ENCODE assay signal across 1 cellular context in genomic region chr1:40699787-40700186, GRCh38.
TF ChIP-seq lines count a peak whose summit lies in the region.

No MANE protein-coding gene starts in this region.

TF ChIP-seq in GM12878, 131 proteins besides CTCF, POLR2A, EP300 and RAD21 (continued from another document and continues in another):
- TF ChIP-seq CEBPZ (IDR thresholded peaks at IDR 0.05; ENCODE audit: low read depth, low read length) (no peak), STAT3 (IDR thresholded peaks at IDR 0.05; ENCODE audit: low read depth, low read length) (no peak), TAF1 (IDR thresholded peaks at IDR 0.05; ENCODE audit: borderline replicate concordance, low read depth, low read length) (no peak), JUNB (IDR thresholded peaks at IDR 0.05) (peak; percentile 85), KLF5 (IDR thresholded peaks at IDR 0.05; ENCODE audit: partially characterized antibody) (no peak), PBX3 (IDR thresholded peaks at IDR 0.05; ENCODE audit: insufficient replicate concordance, low read depth, low read length) (peak; percentile 49), ZNF592 (IDR thresholded peaks at IDR 0.05) (no peak), SRF (IDR thresholded peaks at IDR 0.05; ENCODE audit: low read depth in 2 of 2, low read length in 2 of 2) (no peak), MYC (IDR thresholded peaks at IDR 0.05; ENCODE audit: insufficient read depth, insufficient read length, insufficient replicate concordance, low read length, severe bottlenecking) (no peak), BCL11A (IDR thresholded peaks at IDR 0.05; ENCODE audit: low read depth, low read length) (peak; percentile 64; the same call in 1 of the 2 replicates), ATF3 (IDR thresholded peaks at IDR 0.05; ENCODE audit: borderline replicate concordance, extremely low read depth, low read depth, low read length) (no peak), E4F1 (IDR thresholded peaks at IDR 0.05; ENCODE audit: borderline replicate concordance, partially characterized antibody) (no peak), ZBTB33 (IDR thresholded peaks at IDR 0.05) (no peak), ZZZ3 (IDR thresholded peaks at IDR 0.05; ENCODE audit: control insufficient read depth, insufficient read length, low read depth) (no peak), REST (IDR thresholded peaks at IDR 0.05; ENCODE audit: low read depth, low read length) (no peak), ESRRA (IDR thresholded peaks at IDR 0.05; ENCODE audit: low read length) (no peak), RB1 (IDR thresholded peaks at IDR 0.05; ENCODE audit: borderline replicate concordance) (no peak), SIX5 (IDR thresholded peaks at IDR 0.05; ENCODE audit: low read depth, low read length, severe bottlenecking) (no peak), ZSCAN29 (IDR thresholded peaks at IDR 0.05) (no peak), SUZ12 (IDR thresholded peaks at IDR 0.05; ENCODE audit: unreplicated experiment) (no peak), ATF2 (IDR thresholded peaks at IDR 0.05; ENCODE audit: low read length) (peak; percentile 56; the same call in 1 of the 2 replicates), IRF3 (IDR thresholded peaks at IDR 0.05) (no peak), BHLHE40 (IDR thresholded peaks at IDR 0.05; ENCODE audit: borderline replicate concordance in 1 of 2, low read depth in 2 of 2, low read length in 1 of 2) (0 out of 4 replicates have a peak, but pooled peaks of 1 of the 2 experiments have one; percentile 10), PAX8 (IDR thresholded peaks at IDR 0.05) (no peak), RELA (IDR thresholded peaks at IDR 0.05; ENCODE audit: borderline replicate concordance, partially characterized antibody) (no peak), USF1 (IDR thresholded peaks at IDR 0.05; ENCODE audit: borderline replicate concordance, extremely low read length, insufficient read depth, low read depth, low read length) (no peak), SMAD1 (IDR thresholded peaks at IDR 0.05; ENCODE audit: low read depth, partially characterized antibody) (no peak), NBN (IDR thresholded peaks at IDR 0.05) (no peak), MAX (IDR thresholded peaks at IDR 0.05; ENCODE audit: low read depth, low read length) (no peak), ZBED1 (IDR thresholded peaks at IDR 0.05; ENCODE audit: borderline replicate concordance) (peak; percentile 42; the same call in 1 of the 2 replicates), ZNF217 (IDR thresholded peaks at IDR 0.05) (no peak), MTA3 (IDR thresholded peaks at IDR 0.05; ENCODE audit: borderline replicate concordance, low read length) (no peak), BMI1 (IDR thresholded peaks at IDR 0.05; ENCODE audit: borderline replicate concordance) (no peak)
